9 cellular contexts compared by ENCODE assay signal in the genomic region with DNA sequence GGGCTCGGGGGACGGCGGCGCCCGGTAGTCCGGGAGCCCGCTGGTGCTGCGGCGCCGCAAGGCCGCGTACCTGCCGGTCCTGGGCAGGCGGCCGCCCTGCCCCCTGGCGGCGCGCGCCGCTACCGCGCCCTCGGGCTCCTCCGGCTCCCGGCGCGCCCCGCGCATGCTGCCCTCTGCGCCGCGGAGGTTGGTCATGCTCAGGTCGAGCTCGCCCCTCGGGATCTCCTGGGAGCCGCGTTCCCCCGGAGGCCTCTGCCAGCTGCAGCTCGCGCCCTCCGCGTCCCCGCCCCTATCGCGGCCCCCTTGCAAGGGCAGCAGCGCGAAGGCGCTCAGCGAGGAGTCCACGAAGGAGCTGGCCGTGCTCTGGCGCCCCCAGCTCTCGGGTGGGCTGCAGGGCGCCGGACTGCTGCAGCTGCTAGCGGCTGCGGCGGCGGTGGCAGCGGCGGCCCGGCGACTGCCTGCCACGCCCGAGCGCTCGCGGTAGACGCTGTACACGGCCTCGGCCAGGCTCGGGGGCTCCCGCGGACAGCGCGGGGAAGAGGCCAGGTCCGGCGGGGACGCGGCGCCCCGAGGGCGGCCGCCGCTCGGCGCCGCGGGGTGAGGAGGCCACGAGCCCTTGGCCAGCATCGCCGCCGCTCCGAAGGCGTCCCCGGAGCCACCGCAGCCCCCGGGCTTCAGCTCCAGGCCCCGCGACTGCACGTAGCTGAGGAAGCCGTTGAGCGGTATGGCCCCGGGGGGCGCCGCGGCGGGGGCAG. TPM values are rescaled to one million over a fixed set of nuclear protein-coding genes. Genes with fewer than 3 reads are reported as not detected.
DNase-seq lines count a peak whose midpoint lies in the region; ATAC-seq and TF ChIP-seq lines count a peak whose summit lies in the region.
"Had no signal": no experiment of that assay in that cellular context is flagged by ENCODE, and none has a peak within 500 bp of the region (broad histone marks: within the 10 kb centered on the region; RNA-seq: fewer than 3 reads in every experiment).

No MANE protein-coding gene starts in this region.

- peak; percentile 28 for DNase-seq in HK-2 (ENCODE audit: unreplicated experiment)
- DNase-seq in ascending aorta (ENCODE audit: low spot score in 2 of 2): no peak
- DNase-seq in islet precursor cell: peak; percentile 86
- peak; percentile 20 for DNase-seq in stimulated activated CD4-positive, alpha-beta T cell treated with anti-CD3 and anti-CD28 coated beads, Interleukin-1b, Interleukin-23, amount 100 ng/mL, for 48 hours
- DNase-seq in NCI-H510A (lab: John Stamatoyannopoulos, UW): no peak
- no peak for DNase-seq in Ammon's horn (ENCODE audit: low spot score)

- H3K27me3 ChIP-seq in DOHH2 (ENCODE audit: control insufficient read depth, low read length) (peaks cover 21% of the 10 kb centered on the region), ascending aorta (peaks cover 11% of the 10 kb centered on the region)

- H3K36me3 ChIP-seq in DOHH2 (ENCODE audit: control insufficient read depth, low read length): no peaks in the 10 kb centered on the region
- no peaks in the 10 kb centered on the region for H3K36me3 ChIP-seq in ascending aorta

- no peaks in the 10 kb centered on the region for H4K20me1 ChIP-seq in DOHH2 (ENCODE audit: control insufficient read depth, insufficient read depth, low read depth, low read length)

- TF ChIP-seq CTCF in DOHH2 (IDR thresholded peaks at IDR 0.05; ENCODE audit: low read depth, low read length, poor library complexity, severe bottlenecking): no peak
- TF ChIP-seq CTCF in ascending aorta (IDR thresholded peaks at IDR 0.05): no peak

- H3K9me2 ChIP-seq in DOHH2 (replicated peaks; ENCODE audit: control insufficient read depth, low read length): no peaks in the 10 kb centered on the region

- intact Hi-C loops in ascending aorta (cut with DNase I): no loop called here

- H3K9me3 ChIP-seq in DOHH2 (ENCODE audit: control insufficient read depth, insufficient read depth, low read length) (no peaks in the 10 kb centered on the region; the same call in 1 of the 2 replicates), ascending aorta (no peaks in the 10 kb centered on the region)

- ATAC-seq in GM21367 (IDR thresholded peaks at IDR 0.05; ENCODE audit: unreplicated experiment): peak; percentile 82

- no peaks in the 10 kb centered on the region for H3F3A ChIP-seq in DOHH2 (ENCODE audit: control insufficient read depth, insufficient read depth)

- no peak overlapping the region for H3K4me3 ChIP-seq in DOHH2 (ENCODE audit: low read length)
- H3K4me3 ChIP-seq in ascending aorta: peak overlapping the region; percentile 53 to 64

- no peaks in the 10 kb centered on the region for H3K79me2 ChIP-seq in DOHH2 (ENCODE audit: control insufficient read depth, low read length)

- H3K4me2 ChIP-seq in DOHH2 (ENCODE audit: low read length): peak overlapping the region; percentile 36; the same call in 1 of the 2 replicates

- H3K4me1 ChIP-seq in DOHH2 (ENCODE audit: control insufficient read depth, low read length) (no peaks in the 10 kb centered on the region), ascending aorta (peaks cover 0 to under 1% of the 10 kb centered on the region in 2 donors)

- H3K27ac ChIP-seq in DOHH2 (ENCODE audit: low read depth, low read length) (no peak overlapping the region), ascending aorta (no peak overlapping the region)
- H3K27ac ChIP-seq: HL-60 had no signal

RNA-seq across cellular contexts. Expression of gene TMEM200C, which starts 4.5 kb away (rescaled TPM):
- total RNA-seq in ascending aorta: under 0.01 TPM

Comparison
In these comparisons a context has a peak if more than half of its experiments do, and no peak if none do; other contexts are left out.
1. DNase-seq: peak in HK-2 (single experiment), islet precursor cell (single experiment) and stimulated activated CD4-positive, alpha-beta T cell treated with anti-CD3 and anti-CD28 coated beads, Interleukin-1b, Interleukin-23, amount 100 ng/mL, for 48 hours (single experiment); none in ascending aorta (0 of 2), NCI-H510A (single experiment) and Ammon's horn (single experiment).